Comparison of ENCODE assay signal across 8 cellular contexts in genomic region chr17:60079401-60079861, GRCh38. TPM values are rescaled to one million over a fixed set of nuclear protein-coding genes. Genes with fewer than 3 reads are reported as not detected.
DNase-seq lines count a peak whose midpoint lies in the region; ATAC-seq and TF ChIP-seq lines count a peak whose summit lies in the region.

No MANE protein-coding gene starts in this region.

- H2AFZ ChIP-seq in neural progenitor cell (replicated peaks): peak overlapping the region; percentile 59

- intact Hi-C loops in activated CD4-positive, alpha-beta T cell treated with anti-CD3 and anti-CD28 coated beads, Interleukin-2, amount 10 ng/mL, durations not matched to agents 24 days and 14 days (cut with micrococcal nuclease): loop anchor here (5.0 kb wide), 1 partner anchor 448 kb away; the partner anchor contains the start of gene APPBP2

- peak overlapping the region; percentile 87 for H3K4me3 Mint-ChIP-seq in activated CD4-positive, alpha-beta T cell treated with anti-CD3 and anti-CD28 coated beads, Interleukin-2, amount 10 ng/mL, durations not matched to agents 24 days and 14 days
- H3K4me3 Mint-ChIP-seq in endothelial cell (ENCODE audit: unreplicated experiment) (peak overlapping the region; percentile 59), neural progenitor cell (peak overlapping the region; percentile 98)

- H3K4me3 ChIP-seq in neural progenitor cell: peak overlapping the region; percentile 94

- H3K9ac ChIP-seq in neural progenitor cell: no peak overlapping the region

- H3K4me1 Mint-ChIP-seq in activated CD4-positive, alpha-beta T cell treated with anti-CD3 and anti-CD28 coated beads, Interleukin-2, amount 10 ng/mL, durations not matched to agents 24 days and 14 days: peaks cover 27% of the 10 kb centered on the region
- H3K4me1 Mint-ChIP-seq in endothelial cell (ENCODE audit: unreplicated experiment) (peaks cover 12% of the 10 kb centered on the region), neural progenitor cell (peaks cover 20% of the 10 kb centered on the region)

- no peaks in the 10 kb centered on the region for H3K9me3 ChIP-seq in neural progenitor cell (ENCODE audit: low read depth)

- peak overlapping the region; percentile 51 for H3K27ac Mint-ChIP-seq in activated CD4-positive, alpha-beta T cell treated with anti-CD3 and anti-CD28 coated beads, Interleukin-2, amount 10 ng/mL, durations not matched to agents 24 days and 14 days
- H3K27ac Mint-ChIP-seq in endothelial cell (ENCODE audit: unreplicated experiment): no peak overlapping the region
- no peak overlapping the region for H3K27ac Mint-ChIP-seq in neural progenitor cell

- H3K27me3 ChIP-seq in neural progenitor cell: no peaks in the 10 kb centered on the region

- H3K79me2 ChIP-seq in neural progenitor cell (ENCODE audit: low read depth): peaks cover 37% of the 10 kb centered on the region

- TF ChIP-seq CTCF in endothelial cell (IDR thresholded peaks at IDR 0.05; ENCODE audit: unreplicated experiment) (no peak), neural progenitor cell (IDR thresholded peaks at IDR 0.05) (no peak)

- no peak overlapping the region for H3K27ac ChIP-seq in neural progenitor cell

- peaks cover 8% of the 10 kb centered on the region for H4K20me1 ChIP-seq in neural progenitor cell (ENCODE audit: low read depth)

- H3K9me3 Mint-ChIP-seq in activated CD4-positive, alpha-beta T cell treated with anti-CD3 and anti-CD28 coated beads, Interleukin-2, amount 10 ng/mL, durations not matched to agents 24 days and 14 days: no peaks in the 10 kb centered on the region
- H3K9me3 Mint-ChIP-seq in endothelial cell (ENCODE audit: unreplicated experiment): no peaks in the 10 kb centered on the region
- H3K9me3 Mint-ChIP-seq in neural progenitor cell: no peaks in the 10 kb centered on the region

- H3K36me3 ChIP-seq in neural progenitor cell: peaks cover 6% of the 10 kb centered on the region

- H3K36me3 Mint-ChIP-seq in activated CD4-positive, alpha-beta T cell treated with anti-CD3 and anti-CD28 coated beads, Interleukin-2, amount 10 ng/mL, durations not matched to agents 24 days and 14 days (ENCODE audit: low read depth): peaks cover 9% of the 10 kb centered on the region
- H3K36me3 Mint-ChIP-seq in endothelial cell (ENCODE audit: low read depth, unreplicated experiment) (no peaks in the 10 kb centered on the region), neural progenitor cell (peaks cover 6% of the 10 kb centered on the region)

- ATAC-seq in GM19452 (IDR thresholded peaks at IDR 0.05; ENCODE audit: unreplicated experiment): no peak
- no peak for ATAC-seq in GM19035 (IDR thresholded peaks at IDR 0.05; ENCODE audit: unreplicated experiment)

- H3K4me2 ChIP-seq in neural progenitor cell: peak overlapping the region; percentile 92

- H3K4me1 ChIP-seq in neural progenitor cell: peaks cover 12% of the 10 kb centered on the region

- peaks cover 16% of the 10 kb centered on the region for H3F3A ChIP-seq in neural progenitor cell (ENCODE audit: low read depth)

- no peak for DNase-seq in activated CD4-positive, alpha-beta T cell treated with anti-CD3 and anti-CD28 coated beads, Interleukin-2, amount 10 ng/mL, durations not matched to agents 24 days and 14 days
- DNase-seq in activated CD4-positive, alpha-beta T cell treated with anti-CD3 and anti-CD28 coated beads for 48 hours: no peak
- DNase-seq in RPMI8226 (peak; percentile 15), endothelial cell (ENCODE audit: low spot score) (no peak), neural progenitor cell (ENCODE audit: low spot score) (no peak)
- DNase-seq in NK-92 treated with Interleukin-12 subunit alpha and Interleukin-12 subunit beta, amount 100 ng/mL, for 24 hours (lab: John Stamatoyannopoulos, UW): no peak

- H3K27me3 Mint-ChIP-seq in activated CD4-positive, alpha-beta T cell treated with anti-CD3 and anti-CD28 coated beads, Interleukin-2, amount 10 ng/mL, durations not matched to agents 24 days and 14 days: no peaks in the 10 kb centered on the region
- H3K27me3 Mint-ChIP-seq in endothelial cell (ENCODE audit: unreplicated experiment) (peaks cover 5% of the 10 kb centered on the region), neural progenitor cell (ENCODE audit: insufficient read depth, low read depth) (no peaks in the 10 kb centered on the region)

RNA-seq across cellular contexts. Expression of gene HEATR6, which starts 0.7 kb away (rescaled TPM):
- 32.4 and 33.7 TPM in 2 replicates for total RNA-seq in activated CD4-positive, alpha-beta T cell treated with anti-CD3 and anti-CD28 coated beads, Interleukin-2, amount 10 ng/mL, durations not matched to agents 24 days and 14 days
- total RNA-seq in endothelial cell (ENCODE audit: unreplicated experiment) (9.9 TPM), neural progenitor cell (ENCODE audit: low replicate concordance) (49.4 and 54.2 TPM in 2 replicates)
